25 cellular contexts compared by ENCODE assay signal in the genomic region with DNA sequence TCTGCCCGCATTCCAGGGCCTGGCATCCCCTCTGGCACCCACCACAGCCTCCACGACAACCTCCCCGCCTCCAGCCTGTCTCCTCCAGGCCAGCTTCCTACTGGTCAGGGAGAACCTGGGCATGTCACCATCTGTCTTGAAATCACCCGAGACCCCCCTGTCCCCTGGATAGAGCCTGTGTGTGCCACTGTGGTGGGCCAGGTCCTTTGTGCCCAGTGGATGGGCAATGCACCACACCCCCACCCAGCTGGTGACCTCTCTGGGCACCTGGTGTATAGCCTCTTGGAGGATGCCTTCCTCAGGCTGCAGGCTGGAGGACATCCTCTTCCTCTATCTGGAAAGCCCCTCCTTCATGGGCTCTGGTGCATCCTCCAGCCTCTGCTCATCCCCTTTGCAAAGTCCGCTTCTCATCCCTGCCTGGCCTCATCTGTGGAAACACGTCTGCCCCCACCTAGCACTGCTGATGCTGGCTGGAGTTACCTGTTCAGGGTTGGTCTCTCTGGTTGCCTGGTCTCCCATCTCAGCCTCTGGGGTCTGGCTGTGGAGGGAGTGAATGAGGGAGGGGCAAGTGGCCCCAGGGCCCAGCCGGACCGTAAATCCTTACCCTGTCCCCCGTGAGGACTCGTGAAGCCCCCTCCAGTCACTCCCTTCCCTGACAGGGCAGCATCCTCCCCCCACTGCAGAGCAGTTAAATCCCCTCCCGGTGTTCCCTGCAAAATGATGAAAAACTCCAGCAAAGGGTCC.
DNase-seq lines count a peak whose midpoint lies in the region; ATAC-seq, FAIRE-seq and TF ChIP-seq lines count a peak whose summit lies in the region.
"Had no signal": no experiment of that assay in that cellular context is flagged by ENCODE, and none has a peak within 500 bp of the region (broad histone marks: within the 10 kb centered on the region; RNA-seq: fewer than 3 reads in every experiment).

No MANE protein-coding gene starts in this region.

- CTCF ChIA-PET in activated naive CD4-positive, alpha-beta T cell treated with anti-CD3 and anti-CD28 coated beads for 36 hours (lab: Charles Lee) = no interaction called here

- no peaks in the 10 kb centered on the region for H3K4me1 Mint-ChIP-seq in activated naive CD4-positive, alpha-beta T cell treated with anti-CD3 and anti-CD28 coated beads for 36 hours (ENCODE audit: low read depth)
- H3K4me1 Mint-ChIP-seq: CD4-positive, alpha-beta memory T cell had no signal

- no peak overlapping the region for H3K4me3 Mint-ChIP-seq in activated naive CD4-positive, alpha-beta T cell treated with anti-CD3 and anti-CD28 coated beads for 36 hours
- H3K4me3 Mint-ChIP-seq: CD4-positive, alpha-beta memory T cell had no signal

- DNase-seq in activated CD8-positive, alpha-beta memory T cell treated with anti-CD3 and anti-CD28 coated beads for 24 hours = peak; percentile 21
- no peak for DNase-seq in activated CD8-positive, alpha-beta memory T cell treated with anti-CD3 and anti-CD28 coated beads, Interleukin-2, amount 50 U/mL, for 48 hours
- DNase-seq in Peyer's patch (peak in 2 of 3 donors; percentile 27 to 42), left lobe of liver (ENCODE audit: low spot score) (peak; percentile 29), sigmoid colon (peak; percentile 34), HTR-8/SVneo (ENCODE audit: insufficient read length, low spot score) (no peak)
- no peak for DNase-seq in activated naive CD4-positive, alpha-beta T cell treated with anti-CD3 and anti-CD28 coated beads for 36 hours
- DNase-seq: ACHN; Caco-2; CD4-positive, alpha-beta memory T cell; DND-41; GM23248; Karpas-422; MV-4-11; NCI-H1105 treated with DMSO at 0.1 percent for 48 hours; NCI-H2029 treated with DMSO at 0.1 percent for 48 hours; NCI-H226; NCI-H510A treated with DMSO at 0.1 percent for 48 hours; NCI-H748 treated with DMSO at 0.1 percent for 48 hours had no signal

- no peaks in the 10 kb centered on the region for H3K9me3 Mint-ChIP-seq in activated naive CD4-positive, alpha-beta T cell treated with anti-CD3 and anti-CD28 coated beads for 36 hours

- H3K36me3 Mint-ChIP-seq in activated naive CD4-positive, alpha-beta T cell treated with anti-CD3 and anti-CD28 coated beads for 36 hours (ENCODE audit: low read depth) = no peaks in the 10 kb centered on the region
- H3K36me3 Mint-ChIP-seq: CD4-positive, alpha-beta memory T cell had no signal

- H3K27ac ChIP-seq in Peyer's patch (no peak overlapping the region), sigmoid colon (no peak overlapping the region)
- H3K27ac ChIP-seq: 22Rv1, BLaER1, GM23248 had no signal

- H3K27me3 ChIP-seq in Peyer's patch (no peaks in the 10 kb centered on the region), sigmoid colon (peaks cover 0 to 10% (median 0%) of the 10 kb centered on the region in 3 donors)
- H3K27me3 ChIP-seq: BLaER1 had no signal

- WGBS in sigmoid colon, 2 donors = 82 to 88% methylated on average over 11 of the region's 11 CpGs

- intact Hi-C loops in sigmoid colon (cut with DNase I) = no loop called here
- intact Hi-C loops in activated naive CD4-positive, alpha-beta T cell treated with anti-CD3 and anti-CD28 coated beads for 36 hours (cut with micrococcal nuclease) = no loop called here

- no peaks in the 10 kb centered on the region for H3K36me3 ChIP-seq in Peyer's patch
- H3K36me3 ChIP-seq in sigmoid colon = no peaks in the 10 kb centered on the region
- H3K36me3 ChIP-seq: BLaER1, HAP-1 had no signal

- H3K9me3 ChIP-seq in Peyer's patch = no peaks in the 10 kb centered on the region
- no peaks in the 10 kb centered on the region for H3K9me3 ChIP-seq in sigmoid colon
- H3K9me3 ChIP-seq: Caco-2, HAP-1 had no signal

- TF ChIP-seq CTCF in Peyer's patch (IDR thresholded peaks at IDR 0.05) (no peak), sigmoid colon (IDR thresholded peaks at IDR 0.05) (no peak)

- TF ChIP-seq POLR2A in Peyer's patch (IDR thresholded peaks at IDR 0.05) = no peak
- TF ChIP-seq POLR2A in sigmoid colon (IDR thresholded peaks at IDR 0.05) = no peak

- peaks cover 5% of the 10 kb centered on the region for H3K27me3 Mint-ChIP-seq in activated naive CD4-positive, alpha-beta T cell treated with anti-CD3 and anti-CD28 coated beads for 36 hours (ENCODE audit: low read depth)

- H3K27ac Mint-ChIP-seq in activated naive CD4-positive, alpha-beta T cell treated with anti-CD3 and anti-CD28 coated beads for 36 hours = no peak overlapping the region
- H3K27ac Mint-ChIP-seq: CD4-positive, alpha-beta memory T cell had no signal

- no peak overlapping the region for H3K4me3 ChIP-seq in Peyer's patch
- no peak overlapping the region for H3K4me3 ChIP-seq in sigmoid colon
- H3K4me3 ChIP-seq: BLaER1, GM12878, GM23248, HAP-1 had no signal

- FAIRE-seq in HTR-8/SVneo (lab: Jason Lieb, UNC) = no peak
- FAIRE-seq: GM12878 had no signal

- ATAC-seq in left lobe of liver (no peak), HG03159 (IDR thresholded peaks at IDR 0.05; ENCODE audit: unreplicated experiment) (no peak)
- ATAC-seq: GM12878, Panc1 had no signal

- H3K4me1 ChIP-seq in Peyer's patch (no peaks in the 10 kb centered on the region), sigmoid colon (no peaks in the 10 kb centered on the region)
- H3K4me1 ChIP-seq: BLaER1, Caco-2, HAP-1 had no signal

- no peak for TF ChIP-seq EP300 in sigmoid colon (IDR thresholded peaks at IDR 0.05)

Comparison
In these comparisons a context has a peak if more than half of its experiments do, and no peak if none do; other contexts are left out.
1. DNase-seq: peak in activated CD8-positive, alpha-beta memory T cell treated with anti-CD3 and anti-CD28 coated beads for 24 hours (single experiment), Peyer's patch (2 of 3), left lobe of liver (single experiment) and sigmoid colon (single experiment); none in activated CD8-positive, alpha-beta memory T cell treated with anti-CD3 and anti-CD28 coated beads, Interleukin-2, amount 50 U/mL, for 48 hours (single experiment), HTR-8/SVneo (single experiment) and activated naive CD4-positive, alpha-beta T cell treated with anti-CD3 and anti-CD28 coated beads for 36 hours (single experiment).